In the genomic region with DNA sequence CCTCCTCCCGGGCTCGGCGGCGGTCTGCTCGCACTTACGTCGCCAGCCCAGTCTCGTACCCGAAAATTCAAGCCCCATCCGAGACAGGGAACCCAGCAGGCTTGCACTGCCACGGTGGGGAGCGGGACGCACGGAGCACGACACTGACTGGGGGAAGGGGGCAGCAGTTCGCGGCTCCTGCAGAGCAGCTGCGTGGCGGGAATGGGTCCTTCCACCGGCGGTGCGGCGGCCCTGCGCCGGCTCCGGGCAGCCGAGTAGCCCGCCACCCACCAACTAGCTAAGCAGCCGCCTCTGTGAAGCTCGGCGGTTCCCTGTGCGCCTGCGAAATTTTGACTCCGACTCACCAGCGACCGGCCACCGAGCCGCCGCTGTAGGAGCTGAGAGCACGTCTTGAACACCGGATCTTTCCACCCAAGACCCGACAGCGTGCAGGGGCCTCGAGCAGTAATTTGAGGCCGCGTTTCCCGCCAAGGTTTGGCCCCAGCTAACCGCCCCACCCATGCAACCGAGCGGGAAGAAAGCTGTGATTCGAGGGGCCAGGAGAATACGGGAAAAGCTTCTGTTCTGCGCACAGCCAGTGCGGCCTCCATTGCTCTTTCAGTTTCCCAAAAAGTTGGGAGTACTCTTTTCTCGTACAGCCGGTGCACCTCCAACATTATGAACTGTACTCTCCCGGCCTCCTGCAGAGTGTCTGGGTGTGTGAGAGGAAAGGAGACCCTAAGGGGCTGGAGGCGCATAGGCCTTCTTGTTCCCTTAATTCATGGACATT, we compare ENCODE assay signal across 1 cellular context.
TF ChIP-seq lines count a peak whose summit lies in the region.

No MANE protein-coding gene starts in this region.

TF ChIP-seq in H1, 55 proteins besides CTCF, POLR2A, EP300 and RAD21:
- no peak for TF ChIP-seq CHD2 (IDR thresholded peaks at IDR 0.05; ENCODE audit: low read length)
- TF ChIP-seq RNF2 (IDR thresholded peaks at IDR 0.05; ENCODE audit: borderline replicate concordance, low read depth, low read length, missing control alignments, poor library complexity, severe bottlenecking) = peak; percentile 94
- TF ChIP-seq CEBPB (IDR thresholded peaks at IDR 0.05; ENCODE audit: low read depth, low read length) = no peak
- TF ChIP-seq, protein P1, sequence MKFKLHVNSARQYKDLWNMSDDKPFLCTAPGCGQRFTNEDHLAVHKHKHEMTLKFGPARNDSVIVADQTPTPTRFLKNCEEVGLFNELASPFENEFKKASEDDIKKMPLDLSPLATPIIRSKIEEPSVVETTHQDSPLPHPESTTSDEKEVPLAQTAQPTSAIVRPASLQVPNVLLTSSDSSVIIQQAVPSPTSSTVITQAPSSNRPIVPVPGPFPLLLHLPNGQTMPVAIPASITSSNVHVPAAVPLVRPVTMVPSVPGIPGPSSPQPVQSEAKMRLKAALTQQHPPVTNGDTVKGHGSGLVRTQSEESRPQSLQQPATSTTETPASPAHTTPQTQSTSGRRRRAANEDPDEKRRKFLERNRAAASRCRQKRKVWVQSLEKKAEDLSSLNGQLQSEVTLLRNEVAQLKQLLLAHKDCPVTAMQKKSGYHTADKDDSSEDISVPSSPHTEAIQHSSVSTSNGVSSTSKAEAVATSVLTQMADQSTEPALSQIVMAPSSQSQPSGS (IDR thresholded peaks at IDR 0.05; ENCODE audit: low read length) = no peak
- TF ChIP-seq GTF2F1 (IDR thresholded peaks at IDR 0.05; ENCODE audit: borderline replicate concordance, low read depth, low read length) = no peak
- TF ChIP-seq, protein P2, sequence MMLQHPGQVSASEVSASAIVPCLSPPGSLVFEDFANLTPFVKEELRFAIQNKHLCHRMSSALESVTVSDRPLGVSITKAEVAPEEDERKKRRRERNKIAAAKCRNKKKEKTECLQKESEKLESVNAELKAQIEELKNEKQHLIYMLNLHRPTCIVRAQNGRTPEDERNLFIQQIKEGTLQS (IDR thresholded peaks at IDR 0.05; ENCODE audit: insufficient read depth, low read depth, low read length) = no peak
- no peak for TF ChIP-seq PHF8 (conservative IDR thresholded peaks at IDR 0.05; ENCODE audit: low read depth, low read length)
- TF ChIP-seq SP4 (IDR thresholded peaks at IDR 0.05; ENCODE audit: low read length) = no peak
- TF ChIP-seq, protein P3, sequence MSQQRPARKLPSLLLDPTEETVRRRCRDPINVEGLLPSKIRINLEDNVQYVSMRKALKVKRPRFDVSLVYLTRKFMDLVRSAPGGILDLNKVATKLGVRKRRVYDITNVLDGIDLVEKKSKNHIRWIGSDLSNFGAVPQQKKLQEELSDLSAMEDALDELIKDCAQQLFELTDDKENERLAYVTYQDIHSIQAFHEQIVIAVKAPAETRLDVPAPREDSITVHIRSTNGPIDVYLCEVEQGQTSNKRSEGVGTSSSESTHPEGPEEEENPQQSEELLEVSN (IDR thresholded peaks at IDR 0.05) = peak; percentile 98
- no peak for TF ChIP-seq FOSL1 (IDR thresholded peaks at IDR 0.05; ENCODE audit: insufficient read depth, low read depth, low read length)
- TF ChIP-seq SP1 (IDR thresholded peaks at IDR 0.05; ENCODE audit: low read depth, low read length) = no peak
- TF ChIP-seq HDAC6 (IDR thresholded peaks at IDR 0.05; ENCODE audit: low read depth, low read length) = no peak
- TF ChIP-seq TEAD4 (IDR thresholded peaks at IDR 0.05; ENCODE audit: low read depth, low read length) = no peak
- peak; percentile 41 for TF ChIP-seq KDM4A (IDR thresholded peaks at IDR 0.05; ENCODE audit: low read depth, low read length, severe bottlenecking)
- TF ChIP-seq, protein P4, sequence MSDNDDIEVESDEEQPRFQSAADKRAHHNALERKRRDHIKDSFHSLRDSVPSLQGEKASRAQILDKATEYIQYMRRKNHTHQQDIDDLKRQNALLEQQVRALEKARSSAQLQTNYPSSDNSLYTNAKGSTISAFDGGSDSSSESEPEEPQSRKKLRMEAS (IDR thresholded peaks at IDR 0.05) = peak; percentile 85
- peak; percentile 100 for TF ChIP-seq EZH2 (IDR thresholded peaks at IDR 0.05; ENCODE audit: low read depth, low read length, severe bottlenecking)
- no peak for TF ChIP-seq POU5F1 (IDR thresholded peaks at IDR 0.05; ENCODE audit: low read depth, low read length)
- peak; percentile 16 for TF ChIP-seq CTBP2 (IDR thresholded peaks at IDR 0.05; ENCODE audit: borderline replicate concordance, insufficient read depth, insufficient read length, low read length)
- 0 out of 2 replicates have a peak, but pooled peaks have one; percentile 6 for TF ChIP-seq TCF12 (IDR thresholded peaks at IDR 0.05; ENCODE audit: low read depth, low read length)
- TF ChIP-seq SUZ12 (IDR thresholded peaks at IDR 0.05; ENCODE audit: low read length) = peak; percentile 99
- TF ChIP-seq YY1 (IDR thresholded peaks at IDR 0.05; ENCODE audit: low read depth, low read length) = no peak
- TF ChIP-seq, protein P5, sequence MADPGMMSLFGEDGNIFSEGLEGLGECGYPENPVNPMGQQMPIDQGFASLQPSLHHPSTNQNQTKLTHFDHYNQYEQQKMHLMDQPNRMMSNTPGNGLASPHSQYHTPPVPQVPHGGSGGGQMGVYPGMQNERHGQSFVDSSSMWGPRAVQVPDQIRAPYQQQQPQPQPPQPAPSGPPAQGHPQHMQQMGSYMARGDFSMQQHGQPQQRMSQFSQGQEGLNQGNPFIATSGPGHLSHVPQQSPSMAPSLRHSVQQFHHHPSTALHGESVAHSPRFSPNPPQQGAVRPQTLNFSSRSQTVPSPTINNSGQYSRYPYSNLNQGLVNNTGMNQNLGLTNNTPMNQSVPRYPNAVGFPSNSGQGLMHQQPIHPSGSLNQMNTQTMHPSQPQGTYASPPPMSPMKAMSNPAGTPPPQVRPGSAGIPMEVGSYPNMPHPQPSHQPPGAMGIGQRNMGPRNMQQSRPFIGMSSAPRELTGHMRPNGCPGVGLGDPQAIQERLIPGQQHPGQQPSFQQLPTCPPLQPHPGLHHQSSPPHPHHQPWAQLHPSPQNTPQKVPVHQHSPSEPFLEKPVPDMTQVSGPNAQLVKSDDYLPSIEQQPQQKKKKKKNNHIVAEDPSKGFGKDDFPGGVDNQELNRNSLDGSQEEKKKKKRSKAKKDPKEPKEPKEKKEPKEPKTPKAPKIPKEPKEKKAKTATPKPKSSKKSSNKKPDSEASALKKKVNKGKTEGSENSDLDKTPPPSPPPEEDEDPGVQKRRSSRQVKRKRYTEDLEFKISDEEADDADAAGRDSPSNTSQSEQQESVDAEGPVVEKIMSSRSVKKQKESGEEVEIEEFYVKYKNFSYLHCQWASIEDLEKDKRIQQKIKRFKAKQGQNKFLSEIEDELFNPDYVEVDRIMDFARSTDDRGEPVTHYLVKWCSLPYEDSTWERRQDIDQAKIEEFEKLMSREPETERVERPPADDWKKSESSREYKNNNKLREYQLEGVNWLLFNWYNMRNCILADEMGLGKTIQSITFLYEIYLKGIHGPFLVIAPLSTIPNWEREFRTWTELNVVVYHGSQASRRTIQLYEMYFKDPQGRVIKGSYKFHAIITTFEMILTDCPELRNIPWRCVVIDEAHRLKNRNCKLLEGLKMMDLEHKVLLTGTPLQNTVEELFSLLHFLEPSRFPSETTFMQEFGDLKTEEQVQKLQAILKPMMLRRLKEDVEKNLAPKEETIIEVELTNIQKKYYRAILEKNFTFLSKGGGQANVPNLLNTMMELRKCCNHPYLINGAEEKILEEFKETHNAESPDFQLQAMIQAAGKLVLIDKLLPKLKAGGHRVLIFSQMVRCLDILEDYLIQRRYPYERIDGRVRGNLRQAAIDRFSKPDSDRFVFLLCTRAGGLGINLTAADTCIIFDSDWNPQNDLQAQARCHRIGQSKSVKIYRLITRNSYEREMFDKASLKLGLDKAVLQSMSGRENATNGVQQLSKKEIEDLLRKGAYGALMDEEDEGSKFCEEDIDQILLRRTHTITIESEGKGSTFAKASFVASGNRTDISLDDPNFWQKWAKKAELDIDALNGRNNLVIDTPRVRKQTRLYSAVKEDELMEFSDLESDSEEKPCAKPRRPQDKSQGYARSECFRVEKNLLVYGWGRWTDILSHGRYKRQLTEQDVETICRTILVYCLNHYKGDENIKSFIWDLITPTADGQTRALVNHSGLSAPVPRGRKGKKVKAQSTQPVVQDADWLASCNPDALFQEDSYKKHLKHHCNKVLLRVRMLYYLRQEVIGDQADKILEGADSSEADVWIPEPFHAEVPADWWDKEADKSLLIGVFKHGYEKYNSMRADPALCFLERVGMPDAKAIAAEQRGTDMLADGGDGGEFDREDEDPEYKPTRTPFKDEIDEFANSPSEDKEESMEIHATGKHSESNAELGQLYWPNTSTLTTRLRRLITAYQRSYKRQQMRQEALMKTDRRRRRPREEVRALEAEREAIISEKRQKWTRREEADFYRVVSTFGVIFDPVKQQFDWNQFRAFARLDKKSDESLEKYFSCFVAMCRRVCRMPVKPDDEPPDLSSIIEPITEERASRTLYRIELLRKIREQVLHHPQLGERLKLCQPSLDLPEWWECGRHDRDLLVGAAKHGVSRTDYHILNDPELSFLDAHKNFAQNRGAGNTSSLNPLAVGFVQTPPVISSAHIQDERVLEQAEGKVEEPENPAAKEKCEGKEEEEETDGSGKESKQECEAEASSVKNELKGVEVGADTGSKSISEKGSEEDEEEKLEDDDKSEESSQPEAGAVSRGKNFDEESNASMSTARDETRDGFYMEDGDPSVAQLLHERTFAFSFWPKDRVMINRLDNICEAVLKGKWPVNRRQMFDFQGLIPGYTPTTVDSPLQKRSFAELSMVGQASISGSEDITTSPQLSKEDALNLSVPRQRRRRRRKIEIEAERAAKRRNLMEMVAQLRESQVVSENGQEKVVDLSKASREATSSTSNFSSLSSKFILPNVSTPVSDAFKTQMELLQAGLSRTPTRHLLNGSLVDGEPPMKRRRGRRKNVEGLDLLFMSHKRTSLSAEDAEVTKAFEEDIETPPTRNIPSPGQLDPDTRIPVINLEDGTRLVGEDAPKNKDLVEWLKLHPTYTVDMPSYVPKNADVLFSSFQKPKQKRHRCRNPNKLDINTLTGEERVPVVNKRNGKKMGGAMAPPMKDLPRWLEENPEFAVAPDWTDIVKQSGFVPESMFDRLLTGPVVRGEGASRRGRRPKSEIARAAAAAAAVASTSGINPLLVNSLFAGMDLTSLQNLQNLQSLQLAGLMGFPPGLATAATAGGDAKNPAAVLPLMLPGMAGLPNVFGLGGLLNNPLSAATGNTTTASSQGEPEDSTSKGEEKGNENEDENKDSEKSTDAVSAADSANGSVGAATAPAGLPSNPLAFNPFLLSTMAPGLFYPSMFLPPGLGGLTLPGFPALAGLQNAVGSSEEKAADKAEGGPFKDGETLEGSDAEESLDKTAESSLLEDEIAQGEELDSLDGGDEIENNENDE (IDR thresholded peaks at IDR 0.05; ENCODE audit: insufficient replicate concordance, low read length) = no peak
- no peak for TF ChIP-seq BACH1 (IDR thresholded peaks at IDR 0.05; ENCODE audit: low read length)
- TF ChIP-seq NANOG (IDR thresholded peaks at IDR 0.05; ENCODE audit: insufficient read depth, low read depth, low read length, poor library complexity, severe bottlenecking) = no peak
- no peak for TF ChIP-seq BRCA1 (IDR thresholded peaks at IDR 0.05; ENCODE audit: low read depth, low read length)
